ENCODE assay signal across 15 cellular contexts in the genomic region with DNA sequence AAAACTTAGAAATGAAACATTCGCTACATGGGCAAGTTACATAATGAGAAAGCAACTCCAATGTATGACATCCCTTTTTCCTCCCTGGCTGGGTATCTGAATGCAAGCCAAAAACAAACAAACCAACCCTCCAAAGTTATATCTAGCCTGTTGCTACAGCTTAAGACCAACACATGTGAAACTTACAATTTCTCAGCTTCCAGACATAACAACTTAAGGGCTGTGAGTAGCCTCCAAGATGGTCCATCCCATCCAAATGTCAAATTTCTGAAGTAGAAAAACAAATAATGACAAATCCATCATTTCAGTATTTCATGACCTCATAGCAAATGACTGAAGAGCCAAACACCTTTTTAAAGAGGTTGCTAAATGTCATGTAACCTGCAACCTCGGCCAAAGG. TPM values are rescaled to one million over a fixed set of nuclear protein-coding genes. Genes with fewer than 3 reads are reported as not detected.
DNase-seq lines count a peak whose midpoint lies in the region; ATAC-seq and TF ChIP-seq lines count a peak whose summit lies in the region.
"Had no signal": no experiment of that assay in that cellular context is flagged by ENCODE, and none has a peak within 500 bp of the region (broad histone marks: within the 10 kb centered on the region; RNA-seq: fewer than 3 reads in every experiment).

No MANE protein-coding gene starts in this region.

- no peak for TF ChIP-seq CTCF in activated CD8-positive, alpha-beta T cell treated with anti-CD3 and anti-CD28 coated beads for 36 hours (IDR thresholded peaks at IDR 0.05)

- no peaks in the 10 kb centered on the region for H3K9me3 Mint-ChIP-seq in activated CD8-positive, alpha-beta T cell treated with anti-CD3 and anti-CD28 coated beads for 36 hours
- no peaks in the 10 kb centered on the region for H3K9me3 Mint-ChIP-seq in activated CD8-positive, alpha-beta T cell treated with anti-CD3 and anti-CD28 coated beads, Interleukin-2, amount 10 ng/mL, durations not matched to agents 7 days and 5 days (ENCODE audit: insufficient read depth)
- no peaks in the 10 kb centered on the region for H3K9me3 Mint-ChIP-seq in natural killer cell treated with Interleukin-12 subunit alpha and Interleukin-12 subunit beta and Interleukin-15 and Interleukin-18, amount 100 ng/mL, for 72 hours
- H3K9me3 Mint-ChIP-seq: CD4-positive, alpha-beta T cell had no signal

- H3K27ac Mint-ChIP-seq in activated CD8-positive, alpha-beta T cell treated with anti-CD3 and anti-CD28 coated beads for 36 hours, result peak overlapping the region; percentile 13
- H3K27ac Mint-ChIP-seq in activated CD8-positive, alpha-beta T cell treated with anti-CD3 and anti-CD28 coated beads, Interleukin-2, amount 10 ng/mL, durations not matched to agents 7 days and 5 days, result no peak overlapping the region
- no peak overlapping the region for H3K27ac Mint-ChIP-seq in natural killer cell treated with Interleukin-12 subunit alpha and Interleukin-12 subunit beta and Interleukin-15 and Interleukin-18, amount 100 ng/mL, for 72 hours
- H3K27ac Mint-ChIP-seq: CD4-positive, alpha-beta T cell had no signal

- no peak for ATAC-seq in activated CD8-positive, alpha-beta T cell treated with anti-CD3 and anti-CD28 coated beads for 36 hours
- ATAC-seq in activated CD8-positive, alpha-beta T cell treated with anti-CD3 and anti-CD28 coated beads, Interleukin-2, amount 10 ng/mL, durations not matched to agents 7 days and 5 days, result no peak
- ATAC-seq in sciatic nerve, result peak; percentile 46
- ATAC-seq in natural killer cell treated with Interleukin-12 subunit alpha and Interleukin-12 subunit beta and Interleukin-15 and Interleukin-18, amount 100 ng/mL, for 72 hours, result no peak
- ATAC-seq: HCT116, K562 had no signal

- intact Hi-C loops in activated CD8-positive, alpha-beta T cell treated with anti-CD3 and anti-CD28 coated beads for 36 hours (cut with micrococcal nuclease), result no loop called here
- intact Hi-C loops in sciatic nerve (cut with DNase I), result no loop called here

- H3K36me3 Mint-ChIP-seq in activated CD8-positive, alpha-beta T cell treated with anti-CD3 and anti-CD28 coated beads for 36 hours (ENCODE audit: low read depth), result peaks cover 29% of the 10 kb centered on the region
- H3K36me3 Mint-ChIP-seq in activated CD8-positive, alpha-beta T cell treated with anti-CD3 and anti-CD28 coated beads, Interleukin-2, amount 10 ng/mL, durations not matched to agents 7 days and 5 days (ENCODE audit: low read depth), result peaks cover 41% of the 10 kb centered on the region
- H3K36me3 Mint-ChIP-seq in natural killer cell treated with Interleukin-12 subunit alpha and Interleukin-12 subunit beta and Interleukin-15 and Interleukin-18, amount 100 ng/mL, for 72 hours, result peaks cover 42% of the 10 kb centered on the region

- CTCF ChIA-PET in activated CD8-positive, alpha-beta T cell treated with anti-CD3 and anti-CD28 coated beads for 36 hours (lab: Charles Lee), result interaction anchor here (0.9 to 2.8 kb wide), 2 partner anchors 12 to 72 kb away, joined by 3 to 10 read pairs; no protein-coding TSS in a partner anchor
- CTCF ChIA-PET in activated CD8-positive, alpha-beta T cell treated with anti-CD3 and anti-CD28 coated beads, Interleukin-2, amount 10 ng/mL, durations not matched to agents 7 days and 5 days (lab: Charles Lee), result interaction anchor here (1.3 kb wide), 1 partner anchor 17 kb away, joined by 3 read pairs; no protein-coding TSS in a partner anchor

- H3K4me3 Mint-ChIP-seq in activated CD8-positive, alpha-beta T cell treated with anti-CD3 and anti-CD28 coated beads for 36 hours, result no peak overlapping the region
- H3K4me3 Mint-ChIP-seq in activated CD8-positive, alpha-beta T cell treated with anti-CD3 and anti-CD28 coated beads, Interleukin-2, amount 10 ng/mL, durations not matched to agents 7 days and 5 days, result no peak overlapping the region
- H3K4me3 Mint-ChIP-seq in natural killer cell treated with Interleukin-12 subunit alpha and Interleukin-12 subunit beta and Interleukin-15 and Interleukin-18, amount 100 ng/mL, for 72 hours, result no peak overlapping the region
- H3K4me3 Mint-ChIP-seq: CD4-positive, alpha-beta T cell had no signal

- POLR2A ChIA-PET in activated CD8-positive, alpha-beta T cell treated with anti-CD3 and anti-CD28 coated beads for 36 hours (lab: Charles Lee), result interaction anchor here (0.7 to 1.6 kb wide), 2 partner anchors 20 to 1348 kb away, joined by 3 to 6 read pairs; partner anchors contain the start of gene SETD4
- POLR2A ChIA-PET in activated CD8-positive, alpha-beta T cell treated with anti-CD3 and anti-CD28 coated beads, Interleukin-2, amount 10 ng/mL, durations not matched to agents 7 days and 5 days (lab: Charles Lee), result no interaction called here

- no peaks in the 10 kb centered on the region for H3K4me1 Mint-ChIP-seq in activated CD8-positive, alpha-beta T cell treated with anti-CD3 and anti-CD28 coated beads for 36 hours (ENCODE audit: low read depth)
- no peaks in the 10 kb centered on the region for H3K4me1 Mint-ChIP-seq in activated CD8-positive, alpha-beta T cell treated with anti-CD3 and anti-CD28 coated beads, Interleukin-2, amount 10 ng/mL, durations not matched to agents 7 days and 5 days (ENCODE audit: low read depth)
- H3K4me1 Mint-ChIP-seq in natural killer cell treated with Interleukin-12 subunit alpha and Interleukin-12 subunit beta and Interleukin-15 and Interleukin-18, amount 100 ng/mL, for 72 hours (ENCODE audit: low read depth in 2 of 2), result peaks cover 0 to 4% of the 10 kb centered on the region in 2 donors

- H3K27me3 Mint-ChIP-seq in activated CD8-positive, alpha-beta T cell treated with anti-CD3 and anti-CD28 coated beads for 36 hours, result no peaks in the 10 kb centered on the region
- no peaks in the 10 kb centered on the region for H3K27me3 Mint-ChIP-seq in activated CD8-positive, alpha-beta T cell treated with anti-CD3 and anti-CD28 coated beads, Interleukin-2, amount 10 ng/mL, durations not matched to agents 7 days and 5 days (ENCODE audit: low read depth)
- H3K27me3 Mint-ChIP-seq in natural killer cell treated with Interleukin-12 subunit alpha and Interleukin-12 subunit beta and Interleukin-15 and Interleukin-18, amount 100 ng/mL, for 72 hours, result no peaks in the 10 kb centered on the region
- H3K27me3 Mint-ChIP-seq: CD4-positive, alpha-beta T cell had no signal

- no peak for DNase-seq in activated CD8-positive, alpha-beta T cell treated with anti-CD3 and anti-CD28 coated beads for 36 hours
- DNase-seq in activated CD8-positive, alpha-beta T cell treated with anti-CD3 and anti-CD28 coated beads, Interleukin-2, amount 10 ng/mL, durations not matched to agents 7 days and 5 days, result no peak
- DNase-seq in fibroblast of peridontal ligament (ENCODE audit: extremely low read depth) (peak; percentile 31), sciatic nerve (ENCODE audit: low spot score) (no peak), NCI-H510A (lab: John Stamatoyannopoulos, UW) (no peak)
- no peak for DNase-seq in activated effector memory CD4-positive, alpha-beta T cell treated with Interleukin-2 at 50 U/mL for 16 hours
- DNase-seq in natural killer cell treated with Interleukin-12 subunit alpha and Interleukin-12 subunit beta and Interleukin-15 and Interleukin-18, amount 100 ng/mL, for 72 hours (ENCODE audit: low spot score), result no peak
- DNase-seq: ACHN; Calu3; CD4-positive, alpha-beta T cell; DMS 273 treated with DMSO at 0.1 percent for 48 hours; DMS79 treated with DMSO at 0.1 percent for 48 hours; EL had no signal

RNA-seq across cellular contexts. Expression of gene SETD4, which starts 19.9 kb away (rescaled TPM):
- 10 to 100 TPM; 18.5 to 19.1 TPM for total RNA-seq in activated CD8-positive, alpha-beta T cell treated with anti-CD3 and anti-CD28 coated beads for 36 hours
- 10 to 100 TPM; 19.8 to 22.3 TPM for total RNA-seq in activated CD8-positive, alpha-beta T cell treated with anti-CD3 and anti-CD28 coated beads, Interleukin-2, amount 10 ng/mL, durations not matched to agents 7 days and 5 days
- 21.5 TPM for total RNA-seq in sciatic nerve
- total RNA-seq in natural killer cell treated with Interleukin-12 subunit alpha and Interleukin-12 subunit beta and Interleukin-15 and Interleukin-18, amount 100 ng/mL, for 72 hours, result 10 to 100 TPM; 18.2 to 29.1 TPM

RNA-seq across cellular contexts. Expression of gene CBR1, which starts 29.4 kb away (rescaled TPM):
- 10 to 100 TPM; 37.1 to 43.2 TPM for total RNA-seq in activated CD8-positive, alpha-beta T cell treated with anti-CD3 and anti-CD28 coated beads for 36 hours
- 10 to 100 TPM; 54.1 to 62.3 TPM for total RNA-seq in activated CD8-positive, alpha-beta T cell treated with anti-CD3 and anti-CD28 coated beads, Interleukin-2, amount 10 ng/mL, durations not matched to agents 7 days and 5 days
- 74.5 TPM for total RNA-seq in sciatic nerve
- 10 to 100 TPM; 34.2 to 43.3 TPM for total RNA-seq in natural killer cell treated with Interleukin-12 subunit alpha and Interleukin-12 subunit beta and Interleukin-15 and Interleukin-18, amount 100 ng/mL, for 72 hours
